In genomic region chr1:6348511-6349191, GRCh38 we compare ENCODE assay signal across 8 cellular contexts. TPM values are rescaled to one million over a fixed set of nuclear protein-coding genes. Genes with fewer than 3 reads are reported as not detected.
DNase-seq lines count a peak whose midpoint lies in the region; ATAC-seq and TF ChIP-seq lines count a peak whose summit lies in the region.

No MANE protein-coding gene starts in this region.

- no peak for TF ChIP-seq CTCF in smooth muscle cell (IDR thresholded peaks at IDR 0.05; ENCODE audit: borderline replicate concordance, insufficient read depth, poor library complexity, severe bottlenecking)

- H3K79me2 ChIP-seq in smooth muscle cell (ENCODE audit: low read depth) = no peaks in the 10 kb centered on the region

- DNase-seq in GDM1 (lab: John Stamatoyannopoulos, UW) = peak; percentile 39
- peak; percentile 34 for DNase-seq in activated CD4-positive, alpha-beta T cell treated with anti-CD3 and anti-CD28 coated beads for 1 hour
- DNase-seq in dermis blood vessel endothelial cell = peak; percentile 95
- no peak for DNase-seq in NCI-H446 (lab: John Stamatoyannopoulos, UW)
- no peak for DNase-seq in kidney glomerular epithelial cell (lab: John Stamatoyannopoulos, UW)
- DNase-seq in smooth muscle cell (lab: John Stamatoyannopoulos, UW; ENCODE audit: unreplicated experiment) = no peak

- H2AFZ ChIP-seq in smooth muscle cell (ENCODE audit: low read depth) = no peak overlapping the region

- H3K4me3 ChIP-seq in rectal smooth muscle tissue (ENCODE audit: low read length) (peak overlapping the region; percentile 10), smooth muscle cell (no peak overlapping the region)

- H3K4me2 ChIP-seq in smooth muscle cell = no peak overlapping the region

- H3K9me3 ChIP-seq in smooth muscle cell (replicated peaks; ENCODE audit: low read depth) = no peaks in the 10 kb centered on the region

- H3K27ac ChIP-seq in rectal smooth muscle tissue (ENCODE audit: low read depth, low read length) (no peak overlapping the region), smooth muscle cell (ENCODE audit: low read depth) (no peak overlapping the region)

- ATAC-seq in GM21529 (IDR thresholded peaks at IDR 0.05; ENCODE audit: unreplicated experiment) = no peak

- peaks cover 37% of the 10 kb centered on the region for H4K20me1 ChIP-seq in smooth muscle cell (ENCODE audit: low read depth)

- peaks cover 4% of the 10 kb centered on the region for H3K36me3 ChIP-seq in rectal smooth muscle tissue (ENCODE audit: control insufficient read depth, insufficient read depth, low read length)
- no peaks in the 10 kb centered on the region for H3K36me3 ChIP-seq in smooth muscle cell (ENCODE audit: low read depth)

- no peaks in the 10 kb centered on the region for H3K27me3 ChIP-seq in rectal smooth muscle tissue (ENCODE audit: control insufficient read depth, insufficient read depth, low read length)
- H3K27me3 ChIP-seq in smooth muscle cell (ENCODE audit: low read depth) = no peaks in the 10 kb centered on the region

- WGBS in smooth muscle cell (ENCODE audit: low lambda C conversion rate) = 77% methylated on average over 13 of the region's 13 CpGs

- H3K9ac ChIP-seq in rectal smooth muscle tissue (ENCODE audit: low read length) = no peak overlapping the region
- H3K9ac ChIP-seq in smooth muscle cell (ENCODE audit: low read depth) = no peak overlapping the region

- H3K4me1 ChIP-seq in rectal smooth muscle tissue (ENCODE audit: control insufficient read depth, insufficient read depth, low read length) (peaks cover 3% of the 10 kb centered on the region), smooth muscle cell (ENCODE audit: low read depth) (no peaks in the 10 kb centered on the region)

- H3F3A ChIP-seq in smooth muscle cell (ENCODE audit: low read depth) = no peaks in the 10 kb centered on the region

RNA-seq across cellular contexts. Expression of gene ACOT7, which starts 44.9 kb away (rescaled TPM):
- total RNA-seq in dermis blood vessel endothelial cell (17.5 and 33.7 TPM in 2 replicates), smooth muscle cell (16.4 and 19.5 TPM in 2 replicates)
- polyA plus RNA-seq in smooth muscle cell = 53.6 and 53.8 TPM in 2 replicates

Comparison
In these comparisons a context has a peak if more than half of its experiments do, and no peak if none do; other contexts are left out.
1. DNase-seq: peak in GDM1 (single experiment), activated CD4-positive, alpha-beta T cell treated with anti-CD3 and anti-CD28 coated beads for 1 hour (single experiment) and dermis blood vessel endothelial cell (single experiment); none in NCI-H446 (0 of 2), kidney glomerular epithelial cell (single experiment) and smooth muscle cell (single experiment).